1 cellular context compared by ENCODE assay signal in genomic region chr3:194133661-194134230, GRCh38.
TF ChIP-seq lines count a peak whose summit lies in the region.

No MANE protein-coding gene starts in this region.

TF ChIP-seq in K562, 482 proteins besides CTCF, POLR2A, EP300 and RAD21 (continued from another document and continues in another):
- TF ChIP-seq POLR2G (IDR thresholded peaks at IDR 0.05; ENCODE audit: low read depth, low read length): no peak
- no peak for TF ChIP-seq ZNF592 (IDR thresholded peaks at IDR 0.05)
- no peak for TF ChIP-seq GABPB2 (CRISPR knock-in tag; conservative IDR thresholded peaks at IDR 0.05)
- TF ChIP-seq CHD2 (IDR thresholded peaks at IDR 0.05; ENCODE audit: low read depth, low read length): peak; percentile 68
- TF ChIP-seq CREB3L1 (IDR thresholded peaks at IDR 0.05; ENCODE audit: borderline replicate concordance, low read depth): 0 out of 2 replicates have a peak, but pooled peaks have one; percentile 41
- no peak for TF ChIP-seq RBM34 (IDR thresholded peaks at IDR 0.05; ENCODE audit: borderline replicate concordance, insufficient read depth, low read length)
- peak; percentile 65; the same call in 1 of the 2 replicates for TF ChIP-seq MECOM (CRISPR knock-in tag; IDR thresholded peaks at IDR 0.05)
- TF ChIP-seq ASH1L (IDR thresholded peaks at IDR 0.05; ENCODE audit: borderline replicate concordance, low read depth, partially characterized antibody): no peak
- no peak for TF ChIP-seq KAT8 (IDR thresholded peaks at IDR 0.05; ENCODE audit: low read depth)
- TF ChIP-seq RBM17 (IDR thresholded peaks at IDR 0.05; ENCODE audit: borderline replicate concordance, low read depth, low read length): no peak
- 0 out of 2 replicates have a peak, but pooled peaks have one; percentile 11 for TF ChIP-seq MYC (IDR thresholded peaks at IDR 0.05; ENCODE audit: low read depth, low read length)
- TF ChIP-seq MYC (CRISPR knock-in tag; IDR thresholded peaks at IDR 0.05; ENCODE audit: borderline replicate concordance, low read depth): no peak
- TF ChIP-seq NBN (IDR thresholded peaks at IDR 0.05; ENCODE audit: low read depth): no peak; the same call in 1 of the 2 replicates
- TF ChIP-seq EGR1 (conservative IDR thresholded peaks at IDR 0.05): peak; percentile 90
- TF ChIP-seq CXXC5 (CRISPR knock-in tag; IDR thresholded peaks at IDR 0.05): peak; percentile 23
- TF ChIP-seq MCM3 (IDR thresholded peaks at IDR 0.05): no peak
- TF ChIP-seq SIX5 (IDR thresholded peaks at IDR 0.05; ENCODE audit: borderline replicate concordance in 1 of 2, insufficient read depth in 1 of 2, low read depth in 1 of 2, low read length in 2 of 2): no peak
- TF ChIP-seq HDAC2 (IDR thresholded peaks at IDR 0.05): peak; percentile 74; the same call in 1 of the 2 replicates
- TF ChIP-seq ZSCAN32 (CRISPR knock-in tag; IDR thresholded peaks at IDR 0.05): no peak
- peak; percentile 69 for TF ChIP-seq NFE2 (IDR thresholded peaks at IDR 0.05; ENCODE audit: low read depth)
- no peak for TF ChIP-seq ZNF764 (CRISPR knock-in tag; IDR thresholded peaks at IDR 0.05; ENCODE audit: low read depth)
- no peak for TF ChIP-seq ZNF551 (CRISPR knock-in tag; IDR thresholded peaks at IDR 0.05)
- TF ChIP-seq, protein P1, sequence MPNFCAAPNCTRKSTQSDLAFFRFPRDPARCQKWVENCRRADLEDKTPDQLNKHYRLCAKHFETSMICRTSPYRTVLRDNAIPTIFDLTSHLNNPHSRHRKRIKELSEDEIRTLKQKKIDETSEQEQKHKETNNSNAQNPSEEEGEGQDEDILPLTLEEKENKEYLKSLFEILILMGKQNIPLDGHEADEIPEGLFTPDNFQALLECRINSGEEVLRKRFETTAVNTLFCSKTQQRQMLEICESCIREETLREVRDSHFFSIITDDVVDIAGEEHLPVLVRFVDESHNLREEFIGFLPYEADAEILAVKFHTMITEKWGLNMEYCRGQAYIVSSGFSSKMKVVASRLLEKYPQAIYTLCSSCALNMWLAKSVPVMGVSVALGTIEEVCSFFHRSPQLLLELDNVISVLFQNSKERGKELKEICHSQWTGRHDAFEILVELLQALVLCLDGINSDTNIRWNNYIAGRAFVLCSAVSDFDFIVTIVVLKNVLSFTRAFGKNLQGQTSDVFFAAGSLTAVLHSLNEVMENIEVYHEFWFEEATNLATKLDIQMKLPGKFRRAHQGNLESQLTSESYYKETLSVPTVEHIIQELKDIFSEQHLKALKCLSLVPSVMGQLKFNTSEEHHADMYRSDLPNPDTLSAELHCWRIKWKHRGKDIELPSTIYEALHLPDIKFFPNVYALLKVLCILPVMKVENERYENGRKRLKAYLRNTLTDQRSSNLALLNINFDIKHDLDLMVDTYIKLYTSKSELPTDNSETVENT (CRISPR knock-in tag; IDR thresholded peaks at IDR 0.05): no peak
- TF ChIP-seq MLX (CRISPR knock-in tag; conservative IDR thresholded peaks at IDR 0.05): no peak
- TF ChIP-seq, protein P2, sequence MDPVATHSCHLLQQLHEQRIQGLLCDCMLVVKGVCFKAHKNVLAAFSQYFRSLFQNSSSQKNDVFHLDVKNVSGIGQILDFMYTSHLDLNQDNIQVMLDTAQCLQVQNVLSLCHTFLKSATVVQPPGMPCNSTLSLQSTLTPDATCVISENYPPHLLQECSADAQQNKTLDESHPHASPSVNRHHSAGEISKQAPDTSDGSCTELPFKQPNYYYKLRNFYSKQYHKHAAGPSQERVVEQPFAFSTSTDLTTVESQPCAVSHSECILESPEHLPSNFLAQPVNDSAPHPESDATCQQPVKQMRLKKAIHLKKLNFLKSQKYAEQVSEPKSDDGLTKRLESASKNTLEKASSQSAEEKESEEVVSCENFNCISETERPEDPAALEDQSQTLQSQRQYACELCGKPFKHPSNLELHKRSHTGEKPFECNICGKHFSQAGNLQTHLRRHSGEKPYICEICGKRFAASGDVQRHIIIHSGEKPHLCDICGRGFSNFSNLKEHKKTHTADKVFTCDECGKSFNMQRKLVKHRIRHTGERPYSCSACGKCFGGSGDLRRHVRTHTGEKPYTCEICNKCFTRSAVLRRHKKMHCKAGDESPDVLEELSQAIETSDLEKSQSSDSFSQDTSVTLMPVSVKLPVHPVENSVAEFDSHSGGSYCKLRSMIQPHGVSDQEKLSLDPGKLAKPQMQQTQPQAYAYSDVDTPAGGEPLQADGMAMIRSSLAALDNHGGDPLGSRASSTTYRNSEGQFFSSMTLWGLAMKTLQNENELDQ (CRISPR knock-in tag; IDR thresholded peaks at IDR 0.05; ENCODE audit: borderline replicate concordance): no peak
- TF ChIP-seq ZNF431 (CRISPR knock-in tag; IDR thresholded peaks at IDR 0.05): no peak
- TF ChIP-seq RAD51 (IDR thresholded peaks at IDR 0.05; ENCODE audit: borderline replicate concordance, low read depth): no peak
- TF ChIP-seq ATF1 (CRISPR knock-in tag; IDR thresholded peaks at IDR 0.05): no peak
- peak; percentile 33; the same call in 1 of the 2 replicates for TF ChIP-seq ATF1 (tag; IDR thresholded peaks at IDR 0.05)
- TF ChIP-seq ZNF311 (CRISPR knock-in tag; IDR thresholded peaks at IDR 0.05): no peak
- peak; percentile 27; the same call in 1 of the 2 replicates for TF ChIP-seq TCF3 (CRISPR knock-in tag; IDR thresholded peaks at IDR 0.05)
- TF ChIP-seq ZNF277 (CRISPR knock-in tag; IDR thresholded peaks at IDR 0.05; ENCODE audit: borderline replicate concordance): no peak
- TF ChIP-seq MAFG (tag; conservative IDR thresholded peaks at IDR 0.05): peak; percentile 55; the same call in 1 of the 2 replicates
- TF ChIP-seq PTBP1 (IDR thresholded peaks at IDR 0.05; ENCODE audit: low read depth, low read length): no peak
- no peak for TF ChIP-seq KAT7 (CRISPR knock-in tag; IDR thresholded peaks at IDR 0.05; ENCODE audit: borderline replicate concordance)
- TF ChIP-seq DIDO1 (tag; IDR thresholded peaks at IDR 0.05; ENCODE audit: low read depth): no peak
- TF ChIP-seq HOXB6 (CRISPR knock-in tag; IDR thresholded peaks at IDR 0.05; ENCODE audit: borderline replicate concordance): no peak
- TF ChIP-seq C11orf30 (IDR thresholded peaks at IDR 0.05; ENCODE audit: low read depth): peak; percentile 58
- TF ChIP-seq NR1H2 (CRISPR knock-in tag; IDR thresholded peaks at IDR 0.05): no peak
- no peak for TF ChIP-seq SETDB1 (IDR thresholded peaks at IDR 0.05; ENCODE audit: low read length)
- no peak for TF ChIP-seq HCFC1 (IDR thresholded peaks at IDR 0.05; ENCODE audit: low read depth, low read length)
- no peak for TF ChIP-seq TFAM (CRISPR knock-in tag; conservative IDR thresholded peaks at IDR 0.05)
- peak; percentile 74 for TF ChIP-seq NFRKB (IDR thresholded peaks at IDR 0.05; ENCODE audit: low read depth)
- TF ChIP-seq ATF7 (IDR thresholded peaks at IDR 0.05): 0 out of 2 replicates have a peak, but pooled peaks have one; percentile 37
- TF ChIP-seq SLC30A9 (CRISPR knock-in tag; IDR thresholded peaks at IDR 0.05): no peak
- no peak for TF ChIP-seq PHF8 (IDR thresholded peaks at IDR 0.05; ENCODE audit: borderline replicate concordance, low read length)
- no peak for TF ChIP-seq ZNF445 (CRISPR knock-in tag; IDR thresholded peaks at IDR 0.05; ENCODE audit: low read depth)
- TF ChIP-seq CHD4 (IDR thresholded peaks at IDR 0.05; ENCODE audit: insufficient read depth, insufficient replicate concordance, low read depth, low read length, poor library complexity, severe bottlenecking): no peak
- no peak for TF ChIP-seq ZFP30 (CRISPR knock-in tag; IDR thresholded peaks at IDR 0.05; ENCODE audit: borderline replicate concordance)
- TF ChIP-seq, protein P3, sequence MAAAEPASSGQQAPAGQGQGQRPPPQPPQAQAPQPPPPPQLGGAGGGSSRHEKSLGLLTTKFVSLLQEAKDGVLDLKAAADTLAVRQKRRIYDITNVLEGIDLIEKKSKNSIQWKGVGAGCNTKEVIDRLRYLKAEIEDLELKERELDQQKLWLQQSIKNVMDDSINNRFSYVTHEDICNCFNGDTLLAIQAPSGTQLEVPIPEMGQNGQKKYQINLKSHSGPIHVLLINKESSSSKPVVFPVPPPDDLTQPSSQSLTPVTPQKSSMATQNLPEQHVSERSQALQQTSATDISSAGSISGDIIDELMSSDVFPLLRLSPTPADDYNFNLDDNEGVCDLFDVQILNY (CRISPR knock-in tag; IDR thresholded peaks at IDR 0.05): no peak
- TF ChIP-seq ETV5 (CRISPR knock-in tag; IDR thresholded peaks at IDR 0.05; ENCODE audit: low read depth): peak; percentile 50; the same call in 1 of the 2 replicates
- TF ChIP-seq TCFL5 (CRISPR knock-in tag; conservative IDR thresholded peaks at IDR 0.05): no peak
- no peak for TF ChIP-seq YBX1 (IDR thresholded peaks at IDR 0.05)
- no peak for TF ChIP-seq TAF7 (tag; IDR thresholded peaks at IDR 0.05)
- peak; percentile 73 for TF ChIP-seq DPF2 (IDR thresholded peaks at IDR 0.05)
- TF ChIP-seq BACH1 (tag; IDR thresholded peaks at IDR 0.05): 0 out of 2 replicates have a peak, but pooled peaks have one; percentile 47
- TF ChIP-seq ARID3B (CRISPR knock-in tag; IDR thresholded peaks at IDR 0.05; ENCODE audit: borderline replicate concordance): no peak
- TF ChIP-seq CREBBP (IDR thresholded peaks at IDR 0.05; ENCODE audit: low read depth, low read length): no peak
- TF ChIP-seq, protein P4, sequence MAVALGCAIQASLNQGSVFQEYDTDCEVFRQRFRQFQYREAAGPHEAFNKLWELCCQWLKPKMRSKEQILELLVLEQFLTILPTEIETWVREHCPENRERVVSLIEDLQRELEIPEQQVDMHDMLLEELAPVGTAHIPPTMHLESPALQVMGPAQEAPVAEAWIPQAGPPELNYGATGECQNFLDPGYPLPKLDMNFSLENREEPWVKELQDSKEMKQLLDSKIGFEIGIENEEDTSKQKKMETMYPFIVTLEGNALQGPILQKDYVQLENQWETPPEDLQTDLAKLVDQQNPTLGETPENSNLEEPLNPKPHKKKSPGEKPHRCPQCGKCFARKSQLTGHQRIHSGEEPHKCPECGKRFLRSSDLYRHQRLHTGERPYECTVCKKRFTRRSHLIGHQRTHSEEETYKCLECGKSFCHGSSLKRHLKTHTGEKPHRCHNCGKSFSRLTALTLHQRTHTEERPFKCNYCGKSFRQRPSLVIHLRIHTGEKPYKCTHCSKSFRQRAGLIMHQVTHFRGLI (CRISPR knock-in tag; IDR thresholded peaks at IDR 0.05): no peak
